ENCODE assay signal across 21 cellular contexts in genomic region chr1:48784301-48784700, GRCh38. TPM values are rescaled to one million over a fixed set of nuclear protein-coding genes. Genes with fewer than 3 reads are reported as not detected.
"Had no signal": no experiment of that assay in that cellular context is flagged by ENCODE, and none has a peak within 500 bp of the region (broad histone marks: within the 10 kb centered on the region; RNA-seq: fewer than 3 reads in every experiment).

No MANE protein-coding gene starts in this region.

- H3K36me3 ChIP-seq: heart left ventricle, pancreas, right lobe of liver, suprapubic skin, thyroid gland, upper lobe of right lung, vagina had no signal

- H3K4me1 ChIP-seq: heart left ventricle, pancreas, right lobe of liver, suprapubic skin, thyroid gland, upper lobe of right lung, vagina had no signal

- H3K9me3 ChIP-seq: heart left ventricle, pancreas, right lobe of liver, suprapubic skin, thyroid gland, upper lobe of right lung, vagina had no signal

- H3K27ac ChIP-seq: heart left ventricle, pancreas, right lobe of liver, suprapubic skin, thyroid gland, upper lobe of right lung, vagina had no signal

- DNase-seq: effector CD4-positive, alpha-beta T cell; endodermal cell; heart left ventricle; hippocampal formation; left colon; left ventricle myocardium superior; mesendoderm; naive B cell; occipital lobe; pancreas; right lobe of liver; stimulated activated CD4-positive, alpha-beta T cell treated with anti-CD3 and anti-CD28 coated beads, Interleukin-4, amount 100 ng/mL, for 1 hour; stimulated activated CD8-positive, alpha-beta memory T cell treated with anti-CD3 and anti-CD28 coated beads, Interleukin-4, amount 100 ng/mL, for 48 hours; stimulated activated naive CD8-positive, alpha-beta T cell treated with anti-CD3 and anti-CD28 coated beads, Interleukin-15, Interleukin-2, amounts not matched to agents 100 U/mL and 50 U/mL, for 24 hours; thyroid gland; upper lobe of right lung had no signal

- H3K27me3 ChIP-seq: pancreas, right lobe of liver, suprapubic skin, thyroid gland, upper lobe of right lung, vagina had no signal

- H3K4me3 ChIP-seq: heart left ventricle, lung, pancreas, right lobe of liver, suprapubic skin, thyroid gland, upper lobe of right lung, vagina had no signal

- ATAC-seq: heart left ventricle; left colon; left ventricle myocardium superior; pancreas; right lobe of liver; stimulated activated effector memory CD8-positive, alpha-beta T cell treated with anti-CD3 and anti-CD28 coated beads, Interleukin-12 subunit alpha, Interleukin-12 subunit beta, amount 100 ng/mL, for 72 hours; stimulated activated naive CD8-positive, alpha-beta T cell treated with anti-CD3 and anti-CD28 coated beads, Interleukin-15, Interleukin-2, amounts not matched to agents 100 U/mL and 50 U/mL, for 24 hours; upper lobe of right lung had no signal

RNA-seq across cellular contexts. Expression of gene BEND5, which starts 7.6 kb away (rescaled TPM):
- total RNA-seq: endothelial cell of umbilical vein had no signal
- polyA plus RNA-seq: endothelial cell of umbilical vein had no signal
